12 cellular contexts compared by ENCODE assay signal in genomic region chr4:174213734-174214101, GRCh38.
A peak's percentile ranks its signal among the peaks of the same experiment; 100 is the strongest.
DNase-seq lines count a peak whose midpoint lies in the region; ATAC-seq and TF ChIP-seq lines count a peak whose summit lies in the region.
"Had no signal": no experiment of that assay in that cellular context is flagged by ENCODE, and none has a peak within 500 bp of the region (broad histone marks: within the 10 kb centered on the region; RNA-seq: fewer than 3 reads in every experiment).

No MANE protein-coding gene starts in this region.

- H3K27me3 Mint-ChIP-seq in stimulated activated naive CD8-positive, alpha-beta T cell treated with anti-CD3 and anti-CD28 coated beads, Interleukin-15, Interleukin-2, amounts not matched to agents 100 ng/mL and 50 ng/mL, for 24 hours = peaks cover 97% of the 10 kb centered on the region

- no peaks in the 10 kb centered on the region for H3K9me3 ChIP-seq in ascending aorta
- no peaks in the 10 kb centered on the region for H3K9me3 ChIP-seq in muscle layer of colon (ENCODE audit: low read length)
- no peaks in the 10 kb centered on the region for H3K9me3 ChIP-seq in prostate gland

- H3K27ac Mint-ChIP-seq in stimulated activated naive CD8-positive, alpha-beta T cell treated with anti-CD3 and anti-CD28 coated beads, Interleukin-15, Interleukin-2, amounts not matched to agents 100 ng/mL and 50 ng/mL, for 24 hours = no peak overlapping the region

- peaks cover 51% of the 10 kb centered on the region for H3K4me1 Mint-ChIP-seq in stimulated activated naive CD8-positive, alpha-beta T cell treated with anti-CD3 and anti-CD28 coated beads, Interleukin-15, Interleukin-2, amounts not matched to agents 100 ng/mL and 50 ng/mL, for 24 hours (ENCODE audit: low read depth)

- H3K27me3 ChIP-seq in ascending aorta (peaks cover 23% of the 10 kb centered on the region), muscle layer of colon (ENCODE audit: control insufficient read depth in 1 of 2, insufficient read depth in 2 of 2, low read length in 2 of 2) (peaks cover 4 to 32% of the 10 kb centered on the region in 2 donors), prostate gland (replicated peaks; ENCODE audit: insufficient read depth) (peaks cover 54% of the 10 kb centered on the region)

- no peak for DNase-seq in stimulated activated naive CD8-positive, alpha-beta T cell treated with anti-CD3 and anti-CD28 coated beads, Interleukin-15, Interleukin-2, amounts not matched to agents 100 U/mL and 50 U/mL, for 24 hours
- DNase-seq in ascending aorta (ENCODE audit: low spot score in 2 of 2) = no peak
- no peak for DNase-seq in epidermal melanocyte (ENCODE audit: insufficient read length, low spot score)
- DNase-seq in prostate gland (ENCODE audit: low spot score) = no peak
- DNase-seq: activated CD4-positive, alpha-beta T cell treated with anti-CD3 and anti-CD28 coated beads, Interleukin-2, amount 50 U/mL, for 4 hours; COR-L47; MM.1S; PC-3 had no signal

- H3K27ac ChIP-seq in ascending aorta (no peak overlapping the region), muscle layer of colon (ENCODE audit: low read depth, low read length) (peak overlapping the region; percentile 59), prostate gland (no peak overlapping the region)

- H3K4me3 Mint-ChIP-seq in stimulated activated naive CD8-positive, alpha-beta T cell treated with anti-CD3 and anti-CD28 coated beads, Interleukin-15, Interleukin-2, amounts not matched to agents 100 ng/mL and 50 ng/mL, for 24 hours = peak overlapping the region; percentile 69

- peaks cover 0 to 15% of the 10 kb centered on the region in 2 donors for H3K4me1 ChIP-seq in ascending aorta
- H3K4me1 ChIP-seq in muscle layer of colon (ENCODE audit: insufficient read depth, low read length) = peaks cover 27% of the 10 kb centered on the region
- peaks cover 5% of the 10 kb centered on the region for H3K4me1 ChIP-seq in prostate gland (replicated peaks)

- WGBS in prostate gland = 5% methylated on average over 15 of the region's 15 CpGs

- H3K9me3 Mint-ChIP-seq in stimulated activated naive CD8-positive, alpha-beta T cell treated with anti-CD3 and anti-CD28 coated beads, Interleukin-15, Interleukin-2, amounts not matched to agents 100 ng/mL and 50 ng/mL, for 24 hours = no peaks in the 10 kb centered on the region

- ATAC-seq in stimulated activated naive CD8-positive, alpha-beta T cell treated with anti-CD3 and anti-CD28 coated beads, Interleukin-15, Interleukin-2, amounts not matched to agents 100 U/mL and 50 U/mL, for 24 hours = no peak
- ATAC-seq in GM21390 (IDR thresholded peaks at IDR 0.05; ENCODE audit: unreplicated experiment) = no peak
- ATAC-seq in GM21717 (IDR thresholded peaks at IDR 0.05; ENCODE audit: unreplicated experiment) = no peak
- ATAC-seq: PC-3 had no signal

- no peak overlapping the region for H3K9ac ChIP-seq in muscle layer of colon (ENCODE audit: low read length)

- H3K36me3 Mint-ChIP-seq in stimulated activated naive CD8-positive, alpha-beta T cell treated with anti-CD3 and anti-CD28 coated beads, Interleukin-15, Interleukin-2, amounts not matched to agents 100 ng/mL and 50 ng/mL, for 24 hours (ENCODE audit: low read depth) = no peaks in the 10 kb centered on the region

- no peak for TF ChIP-seq POLR2A in prostate gland (IDR thresholded peaks at IDR 0.05)

- H3K4me3 ChIP-seq in ascending aorta = peak overlapping the region; percentile 13 to 47
- H3K4me3 ChIP-seq in muscle layer of colon (ENCODE audit: low read depth in 1 of 2, low read length in 2 of 2) = peak overlapping the region; percentile 29 to 67
- no peak overlapping the region for H3K4me3 ChIP-seq in prostate gland

- intact Hi-C loops in ascending aorta (cut with DNase I) = no loop called here
- intact Hi-C loops in prostate gland (cut with DNase I) = no loop called here

- TF ChIP-seq CTCF in ascending aorta (IDR thresholded peaks at IDR 0.05) (no peak), prostate gland (IDR thresholded peaks at IDR 0.05) (no peak)

- H3K36me3 ChIP-seq in ascending aorta (no peaks in the 10 kb centered on the region), muscle layer of colon (ENCODE audit: insufficient read depth, low read length) (no peaks in the 10 kb centered on the region), prostate gland (no peaks in the 10 kb centered on the region)

Comparison
In these comparisons a context has a peak if more than half of its experiments do, and no peak if none do; other contexts are left out.
1. H3K4me3 ChIP-seq: peak in ascending aorta (2 of 2) and muscle layer of colon (2 of 2); none in prostate gland (0 of 2).